Comparison of ENCODE assay signal across 23 cellular contexts in genomic region chr10:28509286-28509685, GRCh38. TPM values are rescaled to one million over a fixed set of nuclear protein-coding genes. Genes with fewer than 3 reads are reported as not detected.
DNase-seq lines count a peak whose midpoint lies in the region; ATAC-seq and FAIRE-seq lines count a peak whose summit lies in the region.
"Had no signal": no experiment of that assay in that cellular context is flagged by ENCODE, and none has a peak within 500 bp of the region (broad histone marks: within the 10 kb centered on the region; RNA-seq: fewer than 3 reads in every experiment).

No MANE protein-coding gene starts in this region.

- no peaks in the 10 kb centered on the region for H3K9me3 ChIP-seq in small intestine (ENCODE audit: control insufficient read depth, low read depth)
- H3K9me3 ChIP-seq: A549 had no signal

- peaks cover 8% of the 10 kb centered on the region for H3K27me3 Mint-ChIP-seq in activated CD4-positive, alpha-beta memory T cell treated with anti-CD3 and anti-CD28 coated beads, Interleukin-2, amount 10 ng/mL, durations not matched to agents 7 days and 5 days

- DNase-seq in left colon: no peak
- peak; percentile 40 for DNase-seq in small intestine
- no peak for DNase-seq in activated CD4-positive, alpha-beta memory T cell treated with anti-CD3 and anti-CD28 coated beads, Interleukin-2, amount 10 ng/mL, durations not matched to agents 7 days and 5 days
- no peak for DNase-seq in COLO829 (ENCODE audit: low spot score)
- DNase-seq: AML-193; CD4-positive, alpha-beta T cell; CD8-positive, alpha-beta T cell; COR-L47; DMS 273 treated with DMSO at 0.1 percent for 48 hours; DMS153; DMS53; DMS79; DND-41; EL; GDM1 had no signal

- H3K4me3 Mint-ChIP-seq in activated CD4-positive, alpha-beta memory T cell treated with anti-CD3 and anti-CD28 coated beads, Interleukin-2, amount 10 ng/mL, durations not matched to agents 7 days and 5 days: no peak overlapping the region
- H3K4me3 Mint-ChIP-seq: B cell; CD4-positive, alpha-beta T cell; CD8-positive, alpha-beta T cell had no signal

- no peaks in the 10 kb centered on the region for H3K4me1 ChIP-seq in small intestine (ENCODE audit: control insufficient read depth in 2 of 2, insufficient read depth in 1 of 2, low read depth in 1 of 2, low read length in 1 of 2)
- H3K4me1 ChIP-seq: A549 had no signal

- H3K36me3 Mint-ChIP-seq in activated CD4-positive, alpha-beta memory T cell treated with anti-CD3 and anti-CD28 coated beads, Interleukin-2, amount 10 ng/mL, durations not matched to agents 7 days and 5 days (ENCODE audit: low read depth): no peaks in the 10 kb centered on the region
- H3K36me3 Mint-ChIP-seq: CD8-positive, alpha-beta T cell had no signal

- intact Hi-C loops in left colon (cut with DNase I, micrococcal nuclease): no loop called here

- ATAC-seq in left colon (peak; percentile 84), HG02763 (IDR thresholded peaks at IDR 0.05; ENCODE audit: unreplicated experiment) (no peak)
- ATAC-seq: A549; CD8-positive, alpha-beta T cell; GM12878 had no signal

- H3K9me3 Mint-ChIP-seq in activated CD4-positive, alpha-beta memory T cell treated with anti-CD3 and anti-CD28 coated beads, Interleukin-2, amount 10 ng/mL, durations not matched to agents 7 days and 5 days: no peaks in the 10 kb centered on the region
- H3K9me3 Mint-ChIP-seq: CD4-positive, alpha-beta T cell; CD8-positive, alpha-beta T cell had no signal

- no peaks in the 10 kb centered on the region for H3K4me1 Mint-ChIP-seq in activated CD4-positive, alpha-beta memory T cell treated with anti-CD3 and anti-CD28 coated beads, Interleukin-2, amount 10 ng/mL, durations not matched to agents 7 days and 5 days
- H3K4me1 Mint-ChIP-seq: B cell had no signal

- POLR2A ChIA-PET in activated CD4-positive, alpha-beta memory T cell treated with anti-CD3 and anti-CD28 coated beads, Interleukin-2, amount 10 ng/mL, durations not matched to agents 7 days and 5 days (lab: Charles Lee): no interaction called here

- no peak overlapping the region for H3K27ac ChIP-seq in small intestine (ENCODE audit: low read depth in 1 of 2, low read length in 1 of 2)
- H3K27ac ChIP-seq: A549; BLaER1 treated with 17β-estradiol and CSF1 and Interleukin-3, amounts not matched to agents 10 nM and 100 nM; C4-2B had no signal

- no peak for FAIRE-seq in small intestine (lab: Jason Lieb, UNC)
- FAIRE-seq: A549, GM12878, GM12892, GM18507 had no signal

- no peaks in the 10 kb centered on the region for H3K27me3 ChIP-seq in small intestine (ENCODE audit: control insufficient read depth in 2 of 2, insufficient read depth in 2 of 2, low read length in 2 of 2)
- H3K27me3 ChIP-seq: BLaER1 treated with 17β-estradiol and CSF1 and Interleukin-3, amounts not matched to agents 10 nM and 100 nM had no signal

- no peak overlapping the region for H3K27ac Mint-ChIP-seq in activated CD4-positive, alpha-beta memory T cell treated with anti-CD3 and anti-CD28 coated beads, Interleukin-2, amount 10 ng/mL, durations not matched to agents 7 days and 5 days
- H3K27ac Mint-ChIP-seq: B cell; CD4-positive, alpha-beta T cell; CD8-positive, alpha-beta T cell had no signal

- no peak overlapping the region for H3K4me3 ChIP-seq in small intestine (ENCODE audit: low read depth in 1 of 2, low read length in 2 of 2)
- H3K4me3 ChIP-seq: A549; BLaER1 treated with 17β-estradiol and CSF1 and Interleukin-3, amounts not matched to agents 10 nM and 100 nM; GM12878 had no signal

- H3K36me3 ChIP-seq in small intestine (ENCODE audit: control insufficient read depth in 2 of 2, insufficient read depth in 2 of 2, low read length in 2 of 2): no peaks in the 10 kb centered on the region
- H3K36me3 ChIP-seq: BLaER1 treated with 17β-estradiol and CSF1 and Interleukin-3, amounts not matched to agents 10 nM and 100 nM had no signal

- 24 to 63% (median 33%) methylated on average over 3 of the region's 3 CpGs for WGBS in small intestine, 3 donors

- CTCF ChIA-PET in activated CD4-positive, alpha-beta memory T cell treated with anti-CD3 and anti-CD28 coated beads, Interleukin-2, amount 10 ng/mL, durations not matched to agents 7 days and 5 days (lab: Charles Lee): no interaction called here

RNA-seq across cellular contexts. Expression of gene WAC, which starts 23.6 kb away (rescaled TPM):
- 100 to 1,000 TPM in 1 of 2 donors, 10 to 100 TPM in 1; 96.9 to 112 TPM for total RNA-seq in left colon
- 10 to 100 TPM; 33.5 to 39.1 (median 34.2) TPM for polyA plus RNA-seq in small intestine
- total RNA-seq in activated CD4-positive, alpha-beta memory T cell treated with anti-CD3 and anti-CD28 coated beads, Interleukin-2, amount 10 ng/mL, durations not matched to agents 7 days and 5 days: 100 to 1,000 TPM; 128 to 132 TPM
